7 cellular contexts compared by ENCODE assay signal in genomic region chr17:68771867-68772515, GRCh38.
DNase-seq lines count a peak whose midpoint lies in the region; ATAC-seq and TF ChIP-seq lines count a peak whose summit lies in the region.

No MANE protein-coding gene starts in this region.

- H3K36me3 ChIP-seq in KMS-11 (ENCODE audit: insufficient read depth) = no peaks in the 10 kb centered on the region

- peaks cover 39% of the 10 kb centered on the region for H3K27me3 ChIP-seq in KMS-11 (ENCODE audit: insufficient read depth, low read depth)

- no peak overlapping the region for H3K4me3 Mint-ChIP-seq in nephron progenitor cell

- H3K4me1 ChIP-seq in KMS-11 (ENCODE audit: low read depth, poor library complexity, severe bottlenecking) = peaks cover 21% of the 10 kb centered on the region

- H3K9ac ChIP-seq in KMS-11 = no peak overlapping the region

- no peak overlapping the region for H2AFZ ChIP-seq in KMS-11 (ENCODE audit: low read depth)

- H3K36me3 Mint-ChIP-seq in nephron progenitor cell (ENCODE audit: low read depth) = no peaks in the 10 kb centered on the region

- H3K27me3 Mint-ChIP-seq in nephron progenitor cell (ENCODE audit: low read depth, poor library complexity) = peaks cover 7% of the 10 kb centered on the region

- no peaks in the 10 kb centered on the region for H4K20me1 ChIP-seq in KMS-11 (ENCODE audit: insufficient read depth)

- H3K4me3 ChIP-seq in KMS-11 (IDR thresholded peaks at IDR 0.05; ENCODE audit: insufficient read depth, low read depth, low read length) = no peak overlapping the region

- no peak overlapping the region for H3K27ac Mint-ChIP-seq in nephron progenitor cell

- H3K9me3 Mint-ChIP-seq in nephron progenitor cell = peaks cover 4% of the 10 kb centered on the region

- no peak overlapping the region for H3K4me2 ChIP-seq in KMS-11

- H3K79me2 ChIP-seq in KMS-11 (ENCODE audit: insufficient read depth, low read depth) = no peaks in the 10 kb centered on the region

- DNase-seq in GM03348 (ENCODE audit: low spot score) (peak; percentile 75), SKM-1 (lab: John Stamatoyannopoulos, UW; ENCODE audit: unreplicated experiment) (peak; percentile 51), fibroblast of peridontal ligament (ENCODE audit: extremely low read depth) (peak; percentile 92), nephron progenitor cell (no peak)

- TF ChIP-seq CTCF in KMS-11 (conservative IDR thresholded peaks at IDR 0.05; ENCODE audit: low read depth, low read length) (peak; percentile 74), nephron progenitor cell (IDR thresholded peaks at IDR 0.05) (peak; percentile 55)

- peak; percentile 59 for ATAC-seq in GM21576 (IDR thresholded peaks at IDR 0.05; ENCODE audit: unreplicated experiment)
- no peak for ATAC-seq in HG02623 (IDR thresholded peaks at IDR 0.05; ENCODE audit: unreplicated experiment)

- H3K4me1 Mint-ChIP-seq in nephron progenitor cell = peaks cover 15% of the 10 kb centered on the region

- no peak overlapping the region for H3K27ac ChIP-seq in KMS-11
